In the genomic region with DNA sequence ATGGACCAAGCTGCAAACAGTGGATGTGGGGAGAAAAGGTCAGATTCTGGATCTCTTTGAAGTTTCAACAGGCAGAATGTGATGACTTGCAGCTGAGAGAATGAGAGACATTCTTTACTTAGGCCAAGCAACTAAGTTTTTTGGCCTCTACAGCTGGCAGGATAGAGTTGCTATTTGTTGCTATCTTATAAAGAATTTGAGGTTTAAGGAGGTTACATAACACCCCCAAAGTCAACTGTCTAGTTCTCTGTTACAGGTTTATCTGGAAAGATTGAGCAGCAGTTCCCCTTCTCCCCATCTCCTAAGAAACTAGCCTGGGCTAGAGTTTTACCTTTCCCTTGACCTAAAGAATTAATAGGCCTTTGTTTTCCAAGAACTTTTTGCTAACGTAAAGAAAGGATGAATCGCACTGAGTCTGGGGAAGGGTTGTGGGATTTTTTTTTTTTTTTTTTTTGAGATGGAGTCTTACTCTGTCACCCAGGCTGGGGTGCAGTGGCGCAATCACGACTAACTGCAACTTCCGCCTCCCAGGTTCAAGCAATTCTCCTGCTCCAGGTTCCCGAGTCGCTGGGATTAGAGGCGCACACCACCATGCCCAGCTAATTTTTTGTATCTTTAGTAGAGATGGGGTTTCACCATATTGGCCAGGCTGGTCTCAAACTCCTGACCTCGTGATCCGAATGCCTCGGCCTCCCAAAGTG, we compare ENCODE assay signal across 3 cellular contexts.
TF ChIP-seq lines count a peak whose summit lies in the region.

No MANE protein-coding gene starts in this region.

TF ChIP-seq in GM23338, 12 proteins besides CTCF, POLR2A, EP300 and RAD21 (continued from another document and continues in another):
- TF ChIP-seq, protein P1, sequence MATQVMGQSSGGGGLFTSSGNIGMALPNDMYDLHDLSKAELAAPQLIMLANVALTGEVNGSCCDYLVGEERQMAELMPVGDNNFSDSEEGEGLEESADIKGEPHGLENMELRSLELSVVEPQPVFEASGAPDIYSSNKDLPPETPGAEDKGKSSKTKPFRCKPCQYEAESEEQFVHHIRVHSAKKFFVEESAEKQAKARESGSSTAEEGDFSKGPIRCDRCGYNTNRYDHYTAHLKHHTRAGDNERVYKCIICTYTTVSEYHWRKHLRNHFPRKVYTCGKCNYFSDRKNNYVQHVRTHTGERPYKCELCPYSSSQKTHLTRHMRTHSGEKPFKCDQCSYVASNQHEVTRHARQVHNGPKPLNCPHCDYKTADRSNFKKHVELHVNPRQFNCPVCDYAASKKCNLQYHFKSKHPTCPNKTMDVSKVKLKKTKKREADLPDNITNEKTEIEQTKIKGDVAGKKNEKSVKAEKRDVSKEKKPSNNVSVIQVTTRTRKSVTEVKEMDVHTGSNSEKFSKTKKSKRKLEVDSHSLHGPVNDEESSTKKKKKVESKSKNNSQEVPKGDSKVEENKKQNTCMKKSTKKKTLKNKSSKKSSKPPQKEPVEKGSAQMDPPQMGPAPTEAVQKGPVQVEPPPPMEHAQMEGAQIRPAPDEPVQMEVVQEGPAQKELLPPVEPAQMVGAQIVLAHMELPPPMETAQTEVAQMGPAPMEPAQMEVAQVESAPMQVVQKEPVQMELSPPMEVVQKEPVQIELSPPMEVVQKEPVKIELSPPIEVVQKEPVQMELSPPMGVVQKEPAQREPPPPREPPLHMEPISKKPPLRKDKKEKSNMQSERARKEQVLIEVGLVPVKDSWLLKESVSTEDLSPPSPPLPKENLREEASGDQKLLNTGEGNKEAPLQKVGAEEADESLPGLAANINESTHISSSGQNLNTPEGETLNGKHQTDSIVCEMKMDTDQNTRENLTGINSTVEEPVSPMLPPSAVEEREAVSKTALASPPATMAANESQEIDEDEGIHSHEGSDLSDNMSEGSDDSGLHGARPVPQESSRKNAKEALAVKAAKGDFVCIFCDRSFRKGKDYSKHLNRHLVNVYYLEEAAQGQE (IDR thresholded peaks at IDR 0.05; ENCODE audit: unreplicated experiment): no peak
- no peak for TF ChIP-seq STAT1 (IDR thresholded peaks at IDR 0.05; ENCODE audit: unreplicated experiment)
- no peak for TF ChIP-seq JUNB (IDR thresholded peaks at IDR 0.05; ENCODE audit: unreplicated experiment)
- no peak for TF ChIP-seq EZH2phosphoT487 (IDR thresholded peaks at IDR 0.05; ENCODE audit: unreplicated experiment)
- no peak for TF ChIP-seq CREB1 (CRISPR knock-in tag; IDR thresholded peaks at IDR 0.05; ENCODE audit: low read depth)

TF ChIP-seq in SK-N-SH treated with all-trans-retinoic acid at 6 μM for 48 hours, 23 proteins besides CTCF, POLR2A, EP300 and RAD21 (continued from another document):
- TF ChIP-seq, protein P2, sequence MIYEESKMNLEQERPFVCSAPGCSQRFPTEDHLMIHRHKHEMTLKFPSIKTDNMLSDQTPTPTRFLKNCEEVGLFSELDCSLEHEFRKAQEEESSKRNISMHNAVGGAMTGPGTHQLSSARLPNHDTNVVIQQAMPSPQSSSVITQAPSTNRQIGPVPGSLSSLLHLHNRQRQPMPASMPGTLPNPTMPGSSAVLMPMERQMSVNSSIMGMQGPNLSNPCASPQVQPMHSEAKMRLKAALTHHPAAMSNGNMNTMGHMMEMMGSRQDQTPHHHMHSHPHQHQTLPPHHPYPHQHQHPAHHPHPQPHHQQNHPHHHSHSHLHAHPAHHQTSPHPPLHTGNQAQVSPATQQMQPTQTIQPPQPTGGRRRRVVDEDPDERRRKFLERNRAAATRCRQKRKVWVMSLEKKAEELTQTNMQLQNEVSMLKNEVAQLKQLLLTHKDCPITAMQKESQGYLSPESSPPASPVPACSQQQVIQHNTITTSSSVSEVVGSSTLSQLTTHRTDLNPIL (CRISPR knock-in tag; IDR thresholded peaks at IDR 0.05; ENCODE audit: low read depth): no peak
- TF ChIP-seq ZNF70 (CRISPR knock-in tag; IDR thresholded peaks at IDR 0.05) (no peak), ISL1 (CRISPR knock-in tag; IDR thresholded peaks at IDR 0.05) (no peak), ZNF8 (CRISPR knock-in tag; IDR thresholded peaks at IDR 0.05) (no peak), OSR1 (CRISPR knock-in tag; IDR thresholded peaks at IDR 0.05) (no peak), GLIS3 (CRISPR knock-in tag; IDR thresholded peaks at IDR 0.05) (no peak), CSDC2 (CRISPR knock-in tag; IDR thresholded peaks at IDR 0.05) (no peak), BACH2 (CRISPR knock-in tag; IDR thresholded peaks at IDR 0.05; ENCODE audit: borderline replicate concordance) (no peak), PPARA (CRISPR knock-in tag; IDR thresholded peaks at IDR 0.05; ENCODE audit: borderline replicate concordance) (no peak), TCF4 (CRISPR knock-in tag; IDR thresholded peaks at IDR 0.05; ENCODE audit: borderline replicate concordance) (no peak), ZC3H10 (CRISPR knock-in tag; IDR thresholded peaks at IDR 0.05) (no peak), RARB (CRISPR knock-in tag; IDR thresholded peaks at IDR 0.05) (no peak), ARNTL (CRISPR knock-in tag; IDR thresholded peaks at IDR 0.05; ENCODE audit: borderline replicate concordance, low read depth) (no peak)
- TF ChIP-seq, protein P3, sequence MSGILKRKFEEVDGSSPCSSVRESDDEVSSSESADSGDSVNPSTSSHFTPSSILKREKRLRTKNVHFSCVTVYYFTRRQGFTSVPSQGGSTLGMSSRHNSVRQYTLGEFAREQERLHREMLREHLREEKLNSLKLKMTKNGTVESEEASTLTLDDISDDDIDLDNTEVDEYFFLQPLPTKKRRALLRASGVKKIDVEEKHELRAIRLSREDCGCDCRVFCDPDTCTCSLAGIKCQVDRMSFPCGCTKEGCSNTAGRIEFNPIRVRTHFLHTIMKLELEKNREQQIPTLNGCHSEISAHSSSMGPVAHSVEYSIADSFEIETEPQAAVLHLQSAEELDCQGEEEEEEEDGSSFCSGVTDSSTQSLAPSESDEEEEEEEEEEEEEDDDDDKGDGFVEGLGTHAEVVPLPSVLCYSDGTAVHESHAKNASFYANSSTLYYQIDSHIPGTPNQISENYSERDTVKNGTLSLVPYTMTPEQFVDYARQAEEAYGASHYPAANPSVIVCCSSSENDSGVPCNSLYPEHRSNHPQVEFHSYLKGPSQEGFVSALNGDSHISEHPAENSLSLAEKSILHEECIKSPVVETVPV (CRISPR knock-in tag; IDR thresholded peaks at IDR 0.05): no peak
- TF ChIP-seq, protein P4, sequence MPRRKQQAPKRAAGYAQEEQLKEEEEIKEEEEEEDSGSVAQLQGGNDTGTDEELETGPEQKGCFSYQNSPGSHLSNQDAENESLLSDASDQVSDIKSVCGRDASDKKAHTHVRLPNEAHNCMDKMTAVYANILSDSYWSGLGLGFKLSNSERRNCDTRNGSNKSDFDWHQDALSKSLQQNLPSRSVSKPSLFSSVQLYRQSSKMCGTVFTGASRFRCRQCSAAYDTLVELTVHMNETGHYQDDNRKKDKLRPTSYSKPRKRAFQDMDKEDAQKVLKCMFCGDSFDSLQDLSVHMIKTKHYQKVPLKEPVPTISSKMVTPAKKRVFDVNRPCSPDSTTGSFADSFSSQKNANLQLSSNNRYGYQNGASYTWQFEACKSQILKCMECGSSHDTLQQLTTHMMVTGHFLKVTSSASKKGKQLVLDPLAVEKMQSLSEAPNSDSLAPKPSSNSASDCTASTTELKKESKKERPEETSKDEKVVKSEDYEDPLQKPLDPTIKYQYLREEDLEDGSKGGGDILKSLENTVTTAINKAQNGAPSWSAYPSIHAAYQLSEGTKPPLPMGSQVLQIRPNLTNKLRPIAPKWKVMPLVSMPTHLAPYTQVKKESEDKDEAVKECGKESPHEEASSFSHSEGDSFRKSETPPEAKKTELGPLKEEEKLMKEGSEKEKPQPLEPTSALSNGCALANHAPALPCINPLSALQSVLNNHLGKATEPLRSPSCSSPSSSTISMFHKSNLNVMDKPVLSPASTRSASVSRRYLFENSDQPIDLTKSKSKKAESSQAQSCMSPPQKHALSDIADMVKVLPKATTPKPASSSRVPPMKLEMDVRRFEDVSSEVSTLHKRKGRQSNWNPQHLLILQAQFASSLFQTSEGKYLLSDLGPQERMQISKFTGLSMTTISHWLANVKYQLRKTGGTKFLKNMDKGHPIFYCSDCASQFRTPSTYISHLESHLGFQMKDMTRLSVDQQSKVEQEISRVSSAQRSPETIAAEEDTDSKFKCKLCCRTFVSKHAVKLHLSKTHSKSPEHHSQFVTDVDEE (CRISPR knock-in tag; IDR thresholded peaks at IDR 0.05): no peak

TF ChIP-seq in WTC11, 78 proteins besides CTCF, POLR2A, EP300 and RAD21 (continued from another document):
- TF ChIP-seq, protein P5, sequence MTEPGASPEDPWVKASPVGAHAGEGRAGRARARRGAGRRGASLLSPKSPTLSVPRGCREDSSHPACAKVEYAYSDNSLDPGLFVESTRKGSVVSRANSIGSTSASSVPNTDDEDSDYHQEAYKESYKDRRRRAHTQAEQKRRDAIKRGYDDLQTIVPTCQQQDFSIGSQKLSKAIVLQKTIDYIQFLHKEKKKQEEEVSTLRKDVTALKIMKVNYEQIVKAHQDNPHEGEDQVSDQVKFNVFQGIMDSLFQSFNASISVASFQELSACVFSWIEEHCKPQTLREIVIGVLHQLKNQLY (CRISPR knock-in tag; IDR thresholded peaks at IDR 0.05): no peak
- TF ChIP-seq RELA (CRISPR knock-in tag; IDR thresholded peaks at IDR 0.05; ENCODE audit: borderline replicate concordance) (no peak), ZNF423 (CRISPR knock-in tag; IDR thresholded peaks at IDR 0.05) (no peak), TEAD1 (CRISPR knock-in tag; IDR thresholded peaks at IDR 0.05) (no peak), ZNF416 (CRISPR knock-in tag; IDR thresholded peaks at IDR 0.05) (no peak), ELF4 (CRISPR knock-in tag; IDR thresholded peaks at IDR 0.05; ENCODE audit: low read depth) (no peak), ESRRA (CRISPR knock-in tag; IDR thresholded peaks at IDR 0.05; ENCODE audit: borderline replicate concordance) (no peak)
- TF ChIP-seq, protein P6, sequence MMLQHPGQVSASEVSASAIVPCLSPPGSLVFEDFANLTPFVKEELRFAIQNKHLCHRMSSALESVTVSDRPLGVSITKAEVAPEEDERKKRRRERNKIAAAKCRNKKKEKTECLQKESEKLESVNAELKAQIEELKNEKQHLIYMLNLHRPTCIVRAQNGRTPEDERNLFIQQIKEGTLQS (CRISPR knock-in tag; conservative IDR thresholded peaks at IDR 0.05): no peak
- TF ChIP-seq, protein P7, sequence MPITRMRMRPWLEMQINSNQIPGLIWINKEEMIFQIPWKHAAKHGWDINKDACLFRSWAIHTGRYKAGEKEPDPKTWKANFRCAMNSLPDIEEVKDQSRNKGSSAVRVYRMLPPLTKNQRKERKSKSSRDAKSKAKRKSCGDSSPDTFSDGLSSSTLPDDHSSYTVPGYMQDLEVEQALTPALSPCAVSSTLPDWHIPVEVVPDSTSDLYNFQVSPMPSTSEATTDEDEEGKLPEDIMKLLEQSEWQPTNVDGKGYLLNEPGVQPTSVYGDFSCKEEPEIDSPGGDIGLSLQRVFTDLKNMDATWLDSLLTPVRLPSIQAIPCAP (CRISPR knock-in tag; IDR thresholded peaks at IDR 0.05): no peak
- TF ChIP-seq, protein P8, sequence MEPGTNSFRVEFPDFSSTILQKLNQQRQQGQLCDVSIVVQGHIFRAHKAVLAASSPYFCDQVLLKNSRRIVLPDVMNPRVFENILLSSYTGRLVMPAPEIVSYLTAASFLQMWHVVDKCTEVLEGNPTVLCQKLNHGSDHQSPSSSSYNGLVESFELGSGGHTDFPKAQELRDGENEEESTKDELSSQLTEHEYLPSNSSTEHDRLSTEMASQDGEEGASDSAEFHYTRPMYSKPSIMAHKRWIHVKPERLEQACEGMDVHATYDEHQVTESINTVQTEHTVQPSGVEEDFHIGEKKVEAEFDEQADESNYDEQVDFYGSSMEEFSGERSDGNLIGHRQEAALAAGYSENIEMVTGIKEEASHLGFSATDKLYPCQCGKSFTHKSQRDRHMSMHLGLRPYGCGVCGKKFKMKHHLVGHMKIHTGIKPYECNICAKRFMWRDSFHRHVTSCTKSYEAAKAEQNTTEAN (CRISPR knock-in tag; IDR thresholded peaks at IDR 0.05): no peak
- TF ChIP-seq, protein P9, sequence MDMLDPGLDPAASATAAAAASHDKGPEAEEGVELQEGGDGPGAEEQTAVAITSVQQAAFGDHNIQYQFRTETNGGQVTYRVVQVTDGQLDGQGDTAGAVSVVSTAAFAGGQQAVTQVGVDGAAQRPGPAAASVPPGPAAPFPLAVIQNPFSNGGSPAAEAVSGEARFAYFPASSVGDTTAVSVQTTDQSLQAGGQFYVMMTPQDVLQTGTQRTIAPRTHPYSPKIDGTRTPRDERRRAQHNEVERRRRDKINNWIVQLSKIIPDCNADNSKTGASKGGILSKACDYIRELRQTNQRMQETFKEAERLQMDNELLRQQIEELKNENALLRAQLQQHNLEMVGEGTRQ (CRISPR knock-in tag; IDR thresholded peaks at IDR 0.05): no peak
- TF ChIP-seq, protein P10, sequence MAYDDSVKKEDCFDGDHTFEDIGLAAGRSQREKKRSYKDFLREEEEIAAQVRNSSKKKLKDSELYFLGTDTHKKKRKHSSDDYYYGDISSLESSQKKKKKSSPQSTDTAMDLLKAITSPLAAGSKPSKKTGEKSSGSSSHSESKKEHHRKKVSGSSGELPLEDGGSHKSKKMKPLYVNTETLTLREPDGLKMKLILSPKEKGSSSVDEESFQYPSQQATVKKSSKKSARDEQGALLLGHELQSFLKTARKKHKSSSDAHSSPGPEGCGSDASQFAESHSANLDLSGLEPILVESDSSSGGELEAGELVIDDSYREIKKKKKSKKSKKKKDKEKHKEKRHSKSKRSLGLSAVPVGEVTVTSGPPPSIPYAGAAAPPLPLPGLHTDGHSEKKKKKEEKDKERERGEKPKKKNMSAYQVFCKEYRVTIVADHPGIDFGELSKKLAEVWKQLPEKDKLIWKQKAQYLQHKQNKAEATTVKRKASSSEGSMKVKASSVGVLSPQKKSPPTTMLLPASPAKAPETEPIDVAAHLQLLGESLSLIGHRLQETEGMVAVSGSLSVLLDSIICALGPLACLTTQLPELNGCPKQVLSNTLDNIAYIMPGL (CRISPR knock-in tag; IDR thresholded peaks at IDR 0.05): no peak
- TF ChIP-seq, protein P11, sequence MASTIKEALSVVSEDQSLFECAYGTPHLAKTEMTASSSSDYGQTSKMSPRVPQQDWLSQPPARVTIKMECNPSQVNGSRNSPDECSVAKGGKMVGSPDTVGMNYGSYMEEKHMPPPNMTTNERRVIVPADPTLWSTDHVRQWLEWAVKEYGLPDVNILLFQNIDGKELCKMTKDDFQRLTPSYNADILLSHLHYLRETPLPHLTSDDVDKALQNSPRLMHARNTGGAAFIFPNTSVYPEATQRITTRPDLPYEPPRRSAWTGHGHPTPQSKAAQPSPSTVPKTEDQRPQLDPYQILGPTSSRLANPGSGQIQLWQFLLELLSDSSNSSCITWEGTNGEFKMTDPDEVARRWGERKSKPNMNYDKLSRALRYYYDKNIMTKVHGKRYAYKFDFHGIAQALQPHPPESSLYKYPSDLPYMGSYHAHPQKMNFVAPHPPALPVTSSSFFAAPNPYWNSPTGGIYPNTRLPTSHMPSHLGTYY (CRISPR knock-in tag; IDR thresholded peaks at IDR 0.05): no peak
